Comparison of ENCODE assay signal across 10 cellular contexts in the genomic region with DNA sequence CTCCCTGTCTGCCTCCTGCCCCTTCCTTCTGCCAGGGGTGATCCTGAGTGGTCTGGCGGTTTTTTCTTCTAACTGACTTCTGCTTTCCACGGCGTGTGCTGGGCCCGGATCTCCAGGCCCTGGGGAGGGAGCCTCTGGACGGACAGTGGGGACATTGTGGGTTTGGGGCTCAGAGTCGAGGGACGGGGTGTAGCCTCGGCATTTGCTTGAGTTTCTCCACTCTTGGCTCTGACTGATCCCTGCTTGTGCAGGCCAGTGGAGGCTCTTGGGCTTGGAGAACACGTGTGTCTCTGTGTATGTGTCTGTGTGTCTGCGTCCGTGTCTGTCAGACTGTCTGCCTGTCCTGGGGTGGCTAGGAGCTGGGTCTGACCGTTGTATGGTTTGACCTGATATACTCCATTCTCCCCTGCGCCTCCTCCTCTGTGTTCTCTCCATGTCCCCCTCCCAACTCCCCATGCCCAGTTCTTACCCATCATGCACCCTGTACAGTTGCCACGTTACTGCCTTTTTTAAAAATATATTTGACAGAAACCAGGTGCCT. TPM values are rescaled to one million over a fixed set of nuclear protein-coding genes. Genes with fewer than 3 reads are reported as not detected.
DNase-seq lines count a peak whose midpoint lies in the region; ATAC-seq and TF ChIP-seq lines count a peak whose summit lies in the region.
"Had no signal": no experiment of that assay in that cellular context is flagged by ENCODE, and none has a peak within 500 bp of the region (broad histone marks: within the 10 kb centered on the region; RNA-seq: fewer than 3 reads in every experiment).

No MANE protein-coding gene starts in this region.

- intact Hi-C loops in left cardiac atrium (cut with DNase I) = loop anchor here (10.0 kb wide), 1 partner anchor 129 kb away; no protein-coding TSS in a partner anchor
- intact Hi-C loops in gastrocnemius medialis (cut with DNase I; ENCODE audit: low total_unique reads) = loop anchor here (1.0 kb wide), 3 partner anchors 12 to 61 kb away; a partner anchor contains a TSS

- peak overlapping the region; percentile 95 to 99 (median 98) for H3K27ac ChIP-seq in gastrocnemius medialis

- peak; percentile 0 to 1 for ATAC-seq in left cardiac atrium
- ATAC-seq in gastrocnemius medialis = no peak

- no peaks in the 10 kb centered on the region for H3K9me3 ChIP-seq in adipocyte (ENCODE audit: control insufficient read depth, low read length)
- H3K9me3 ChIP-seq in gastrocnemius medialis = no peaks in the 10 kb centered on the region

- no peak for TF ChIP-seq CTCF in gastrocnemius medialis (IDR thresholded peaks at IDR 0.05 in 4 of 5, conservative IDR thresholded peaks at IDR 0.05 in 1 of 5)

- H3K4me1 ChIP-seq in adipocyte (ENCODE audit: control insufficient read depth, insufficient read depth, low read length) = peaks cover 75% of the 10 kb centered on the region
- peaks cover 60 to 64% of the 10 kb centered on the region in 2 donors for H3K4me1 ChIP-seq in gastrocnemius medialis

- H3K36me3 ChIP-seq in adipocyte (ENCODE audit: control insufficient read depth, insufficient read depth, low read length, severe bottlenecking) = peaks cover 36% of the 10 kb centered on the region
- peaks cover 0 to 8% of the 10 kb centered on the region in 2 donors for H3K36me3 ChIP-seq in gastrocnemius medialis

- in situ Hi-C loops in gastrocnemius medialis (cut with MboI; ENCODE audit: low sequenced_read_pairs in 4 of 4) = loop anchor here in 2 of 4 donors (10.0 to 25.0 kb wide), 2 partner anchors 59 to 121 kb away; no protein-coding TSS in a partner anchor

- H3K4me3 ChIP-seq in adipocyte (ENCODE audit: low read length) (peak overlapping the region; percentile 23), gastrocnemius medialis (no peak overlapping the region)

- H3K9ac ChIP-seq in adipocyte (ENCODE audit: low read length) = peak overlapping the region; percentile 81

- DNase-seq in GF-D8 (lab: John Stamatoyannopoulos, UW) (peak; percentile 36), adipocyte (ENCODE audit: low read depth) (no peak), left cardiac atrium (no peak), gastrocnemius medialis (no peak), NCI-H1048 (lab: John Stamatoyannopoulos, UW) (no peak), kidney tubule cell (ENCODE audit: low spot score) (no peak), NCI-H2107 treated with DMSO at 0.1 percent for 48 hours (lab: John Stamatoyannopoulos, UW; ENCODE audit: unreplicated experiment) (no peak)
- DNase-seq in activated T-cell treated with anti-CD3 and anti-CD28 coated beads, Interleukin-2, amount 50 U/mL, for 48 hours = no peak
- DNase-seq: activated naive CD4-positive, alpha-beta T cell had no signal

- no peaks in the 10 kb centered on the region for H3K27me3 ChIP-seq in adipocyte (replicated peaks; ENCODE audit: control insufficient read depth, insufficient read depth, low read length)
- H3K27me3 ChIP-seq in gastrocnemius medialis = no peaks in the 10 kb centered on the region

- no peak for TF ChIP-seq POLR2A in gastrocnemius medialis (IDR thresholded peaks at IDR 0.05)

RNA-seq across cellular contexts. Expression of a gene that starts 10.2 kb away (rescaled TPM):
- total RNA-seq in left cardiac atrium (100 to 1,000 TPM; 115 to 130 TPM), gastrocnemius medialis (10 to 100 TPM; 18.3 to 95.5 (median 40.8) TPM)

RNA-seq across cellular contexts. Expression of a gene that starts 13.3 kb away (rescaled TPM):
- 100 to 1,000 TPM; 657 to 662 TPM for total RNA-seq in left cardiac atrium
- total RNA-seq in gastrocnemius medialis = 1,000 to 10,000 TPM in 2 of 4 donors, 100 to 1,000 TPM in 2; 878 to 1,576 (median 1,106) TPM

RNA-seq across cellular contexts. Expression of a gene that starts 16.9 kb away (rescaled TPM):
- total RNA-seq in left cardiac atrium = 1 to 10 TPM; 2.4 to 3.8 TPM
- not detected for total RNA-seq in gastrocnemius medialis
- total RNA-seq: epithelial cell of proximal tubule had no signal

RNA-seq across cellular contexts. Expression of a gene that starts 23.7 kb away (rescaled TPM):
- 10 to 100 TPM; 23.3 to 29.9 TPM for total RNA-seq in left cardiac atrium
- total RNA-seq in gastrocnemius medialis = 10 to 100 TPM; 14.9 to 35.9 (median 21.4) TPM

RNA-seq across cellular contexts. Expression of a gene that starts 31.7 kb away (rescaled TPM):
- 1 to 10 TPM; 3.8 to 5.8 TPM for total RNA-seq in left cardiac atrium
- 10 to 100 TPM in 2 of 4 donors, 1 to 10 TPM in 2; 4.1 to 11.1 (median 10.0) TPM for total RNA-seq in gastrocnemius medialis

Comparison
In these comparisons a context has a peak if more than half of its experiments do, and no peak if none do; other contexts are left out.
1. ATAC-seq: peak in left cardiac atrium (2 of 2); none in gastrocnemius medialis (0 of 2).